28 cellular contexts compared by ENCODE assay signal in the genomic region with DNA sequence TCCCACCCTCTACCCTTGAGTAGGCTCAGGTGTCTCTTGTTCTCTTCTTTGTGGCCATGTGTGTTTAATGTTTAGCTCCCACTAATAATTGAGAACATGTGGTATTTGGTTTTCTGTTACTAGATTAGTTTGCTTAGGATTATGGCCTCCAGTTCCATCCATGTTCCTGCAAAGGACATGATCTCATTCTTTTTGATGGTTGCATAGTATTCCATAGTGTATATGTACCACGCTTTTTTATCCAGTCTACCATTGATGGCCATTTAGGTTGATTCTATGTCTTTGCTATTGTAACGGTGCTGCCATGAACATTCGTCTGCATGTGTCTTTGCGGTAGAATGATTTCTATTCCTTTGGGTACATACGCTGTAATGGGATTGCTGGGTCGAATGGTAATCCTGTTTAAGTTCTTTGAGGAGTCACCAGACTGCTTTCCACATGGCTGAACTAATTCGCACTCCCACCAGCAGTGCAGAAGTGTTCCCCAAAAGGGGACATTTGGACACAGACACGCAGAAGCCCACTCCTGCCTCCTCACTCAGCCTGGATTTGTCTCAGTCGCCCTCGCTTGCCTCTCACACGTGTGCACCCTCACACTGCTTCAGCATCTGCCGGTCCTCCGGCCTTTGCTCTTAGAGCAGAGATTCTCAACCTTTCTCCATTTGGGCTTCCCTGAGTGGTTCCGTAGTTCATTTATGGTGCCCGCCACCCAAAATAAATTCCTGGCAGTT. TPM values are rescaled to one million over a fixed set of nuclear protein-coding genes. Genes with fewer than 3 reads are reported as not detected.
DNase-seq lines count a peak whose midpoint lies in the region; ATAC-seq and TF ChIP-seq lines count a peak whose summit lies in the region.
"Had no signal": no experiment of that assay in that cellular context is flagged by ENCODE, and none has a peak within 500 bp of the region (broad histone marks: within the 10 kb centered on the region; RNA-seq: fewer than 3 reads in every experiment).

No MANE protein-coding gene starts in this region.

- H3K27me3 ChIP-seq in esophagus squamous epithelium (peaks cover 0 to 8% (median 0%) of the 10 kb centered on the region in 4 donors), MM.1S (replicated peaks; ENCODE audit: insufficient read depth, low read length) (peaks cover 19% of the 10 kb centered on the region)
- H3K27me3 ChIP-seq: ascending aorta, Peyer's patch, SJCRH30, vagina had no signal

- H3K4me1 ChIP-seq in esophagus squamous epithelium (peaks cover 28 to 96% (median 34%) of the 10 kb centered on the region in 3 donors), MM.1S (ENCODE audit: low read length) (peaks cover 24% of the 10 kb centered on the region)
- H3K4me1 ChIP-seq: SJCRH30 had no signal

- H3K27me3 Mint-ChIP-seq in natural killer cell (ENCODE audit: low read depth in 2 of 2), result no peaks in the 10 kb centered on the region
- H3K27me3 Mint-ChIP-seq in natural killer cell treated with Interleukin-12 subunit alpha and Interleukin-12 subunit beta and Interleukin-15 and Interleukin-18, amount 100 ng/mL, for 72 hours, result no peaks in the 10 kb centered on the region
- H3K27me3 Mint-ChIP-seq: central memory CD8-positive, alpha-beta T cell; stimulated activated memory B cell treated with anti-CD40 and anti-IgM and Interleukin-4, amounts not matched to agents 10 μg/mL and 1 μg/mL and 100 μg/mL, for 72 hours had no signal

- no peak overlapping the region for H3K4me3 ChIP-seq in esophagus squamous epithelium
- no peak overlapping the region for H3K4me3 ChIP-seq in MM.1S (ENCODE audit: low read length)
- H3K4me3 ChIP-seq: ascending aorta, mucosa of descending colon, Peyer's patch, SJCRH30, skin epidermis, vagina had no signal

- peaks cover 35 to 53% of the 10 kb centered on the region in 2 donors for H3K4me1 Mint-ChIP-seq in natural killer cell
- peaks cover 31 to 40% of the 10 kb centered on the region in 2 donors for H3K4me1 Mint-ChIP-seq in natural killer cell treated with Interleukin-12 subunit alpha and Interleukin-12 subunit beta and Interleukin-15 and Interleukin-18, amount 100 ng/mL, for 72 hours (ENCODE audit: low read depth in 2 of 2)

- H3K27ac ChIP-seq in esophagus squamous epithelium (peak overlapping the region in 3 of 4 donors; percentile 64 to 86 (median 86)), MM.1S (ENCODE audit: low read length) (no peak overlapping the region)
- H3K27ac ChIP-seq: ascending aorta, SJCRH30, vagina had no signal

- H3K9me3 ChIP-seq in esophagus squamous epithelium (no peaks in the 10 kb centered on the region), MM.1S (replicated peaks; ENCODE audit: insufficient read depth, low read length) (no peaks in the 10 kb centered on the region)
- H3K9me3 ChIP-seq: ascending aorta, mucosa of descending colon, Peyer's patch, SJCRH30, vagina had no signal

- TF ChIP-seq CTCF in natural killer cell (IDR thresholded peaks at IDR 0.05) (no peak), esophagus squamous epithelium (IDR thresholded peaks at IDR 0.05) (no peak), MM.1S (IDR thresholded peaks at IDR 0.05; ENCODE audit: low read length) (no peak)

- no peaks in the 10 kb centered on the region for H3K79me2 ChIP-seq in MM.1S (ENCODE audit: low read length)

- DNase-seq in natural killer cell (no peak), M059J (ENCODE audit: low read depth) (peak; percentile 11), esophagus squamous epithelium (lab: John Stamatoyannopoulos, UW) (no peak), MM.1S (no peak), AG08395 (ENCODE audit: low spot score) (no peak)
- DNase-seq in natural killer cell treated with Interleukin-12 subunit alpha and Interleukin-12 subunit beta and Interleukin-15 and Interleukin-18, amount 100 ng/mL, for 72 hours (ENCODE audit: low spot score), result no peak
- DNase-seq: activated CD4-positive, alpha-beta T cell treated with anti-CD3 and anti-CD28 coated beads for 4 hours; COR-L47; DND-41; foreskin melanocyte; immature natural killer cell; mucosa of descending colon; NCI-H1105 treated with DMSO at 0.1 percent for 48 hours; NCI-H2107; Peyer's patch; SJCRH30; stimulated activated CD4-positive, alpha-beta T cell treated with anti-CD3 and anti-CD28 coated beads, Interleukin-2, amount 100 ng/mL, for 24 hours; T-helper 1 cell had no signal

- TF ChIP-seq POLR2A in esophagus squamous epithelium (IDR thresholded peaks at IDR 0.05), result no peak

- H2AFZ ChIP-seq in MM.1S (ENCODE audit: low read length), result no peak overlapping the region

- peak overlapping the region; percentile 19 for H3K4me3 Mint-ChIP-seq in natural killer cell
- no peak overlapping the region for H3K4me3 Mint-ChIP-seq in natural killer cell treated with Interleukin-12 subunit alpha and Interleukin-12 subunit beta and Interleukin-15 and Interleukin-18, amount 100 ng/mL, for 72 hours
- H3K4me3 Mint-ChIP-seq: central memory CD8-positive, alpha-beta T cell; immature natural killer cell; stimulated activated memory B cell treated with anti-CD40 and anti-IgM and Interleukin-4, amounts not matched to agents 10 μg/mL and 1 μg/mL and 100 μg/mL, for 72 hours had no signal

- intact Hi-C loops in natural killer cell (cut with micrococcal nuclease), result no loop called here
- intact Hi-C loops in esophagus squamous epithelium (cut with DNase I), result no loop called here

- H3K36me3 Mint-ChIP-seq in natural killer cell, result no peaks in the 10 kb centered on the region
- H3K36me3 Mint-ChIP-seq in natural killer cell treated with Interleukin-12 subunit alpha and Interleukin-12 subunit beta and Interleukin-15 and Interleukin-18, amount 100 ng/mL, for 72 hours, result no peaks in the 10 kb centered on the region
- H3K36me3 Mint-ChIP-seq: stimulated activated memory B cell treated with anti-CD40 and anti-IgM and Interleukin-4, amounts not matched to agents 10 μg/mL and 1 μg/mL and 100 μg/mL, for 72 hours had no signal

- peaks cover 17% of the 10 kb centered on the region for H3F3A ChIP-seq in MM.1S (ENCODE audit: insufficient read depth, low read length)

- peak overlapping the region; percentile 26 to 56 for H3K27ac Mint-ChIP-seq in natural killer cell
- no peak overlapping the region for H3K27ac Mint-ChIP-seq in natural killer cell treated with Interleukin-12 subunit alpha and Interleukin-12 subunit beta and Interleukin-15 and Interleukin-18, amount 100 ng/mL, for 72 hours

- 96 to 99% methylated on average over 15 of the region's 15 CpGs for WGBS in esophagus squamous epithelium, 2 donors

- no peaks in the 10 kb centered on the region for H3K9me2 ChIP-seq in MM.1S (replicated peaks; ENCODE audit: insufficient read depth, low read length)

- H3K9me3 Mint-ChIP-seq in natural killer cell, result no peaks in the 10 kb centered on the region
- no peaks in the 10 kb centered on the region for H3K9me3 Mint-ChIP-seq in natural killer cell treated with Interleukin-12 subunit alpha and Interleukin-12 subunit beta and Interleukin-15 and Interleukin-18, amount 100 ng/mL, for 72 hours
- H3K9me3 Mint-ChIP-seq: central memory CD8-positive, alpha-beta T cell; stimulated activated memory B cell treated with anti-CD40 and anti-IgM and Interleukin-4, amounts not matched to agents 10 μg/mL and 1 μg/mL and 100 μg/mL, for 72 hours had no signal

- no peak overlapping the region for H3K4me2 ChIP-seq in MM.1S (ENCODE audit: low read depth, low read length)

- no peaks in the 10 kb centered on the region for H4K20me1 ChIP-seq in MM.1S (ENCODE audit: insufficient read depth, low read length)

- H3K36me3 ChIP-seq in esophagus squamous epithelium (no peaks in the 10 kb centered on the region), MM.1S (replicated peaks; ENCODE audit: insufficient read depth, low read length) (no peaks in the 10 kb centered on the region)
- H3K36me3 ChIP-seq: ascending aorta, Peyer's patch, SJCRH30, vagina had no signal

- ATAC-seq in natural killer cell, result no peak
- ATAC-seq in natural killer cell treated with Interleukin-12 subunit alpha and Interleukin-12 subunit beta and Interleukin-15 and Interleukin-18, amount 100 ng/mL, for 72 hours, result no peak
- ATAC-seq in esophagus mucosa, result no peak
- ATAC-seq: mucosa of descending colon; stimulated activated memory B cell treated with anti-CD40 and anti-IgM and Interleukin-4, amounts not matched to agents 10 μg/mL and 1 μg/mL and 100 μg/mL, for 72 hours had no signal

- H3K9ac ChIP-seq in MM.1S (ENCODE audit: low read length), result no peak overlapping the region

RNA-seq across cellular contexts. Expression of gene MX2, which starts 3.7 kb away (rescaled TPM):
- 10 to 100 TPM; 37.9 to 73.9 (median 42.6) TPM for total RNA-seq in natural killer cell
- 10 to 100 TPM in 1 of 2 donors, 1 to 10 TPM in 1; 7.9 to 14.1 TPM for total RNA-seq in natural killer cell treated with Interleukin-12 subunit alpha and Interleukin-12 subunit beta and Interleukin-15 and Interleukin-18, amount 100 ng/mL, for 72 hours
- total RNA-seq in M059J (2014; rRNA removed; shearing (Covaris generic)), result 346 and 370 TPM in 2 replicates
- total RNA-seq in esophagus squamous epithelium, result 10 to 100 TPM in 1 of 4 donors, 1 to 10 TPM in 3; 4.3 to 23.5 (median 8.5) TPM
- total RNA-seq in esophagus mucosa, result 4.2 TPM
- total RNA-seq: SJCRH30 had no signal

RNA-seq across cellular contexts. Expression of gene FAM3B, which starts 48.9 kb away (rescaled TPM):
- total RNA-seq in natural killer cell, result under 1 TPM in 1 of 3 donors, not detected in 2; 0.48 TPM
- not detected for total RNA-seq in natural killer cell treated with Interleukin-12 subunit alpha and Interleukin-12 subunit beta and Interleukin-15 and Interleukin-18, amount 100 ng/mL, for 72 hours
- total RNA-seq in M059J (2014; rRNA removed; shearing (Covaris generic)), result 0.52 TPM in 1 of 2 replicates, not detected in the other
- 10 to 100 TPM; 14.8 to 83.8 (median 38.6) TPM for total RNA-seq in esophagus squamous epithelium
- total RNA-seq in esophagus mucosa, result 23.3 TPM
- total RNA-seq: ascending aorta, LHCN-M2, NCI-H460, pulmonary artery endothelial cell, SJCRH30, temporal lobe had no signal

Comparison
In these comparisons a context has a peak if more than half of its experiments do, and no peak if none do; other contexts are left out.
1. H3K27ac Mint-ChIP-seq: peak in natural killer cell (2 of 2); none in natural killer cell treated with Interleukin-12 subunit alpha and Interleukin-12 subunit beta and Interleukin-15 and Interleukin-18, amount 100 ng/mL, for 72 hours (0 of 2).
2. RNA of gene FAM3B, which starts 48.9 kb away (total RNA-seq): 14.8 to 83.8 TPM in esophagus squamous epithelium and 23.3 TPM in esophagus mucosa (single experiment); 0.52 TPM in M059J, 0.48 TPM in natural killer cell and not detected in natural killer cell treated with Interleukin-12 subunit alpha and Interleukin-12 subunit beta and Interleukin-15 and Interleukin-18, amount 100 ng/mL, for 72 hours; every median in the first group is over 10 times any median in the second.